In the genomic region with DNA sequence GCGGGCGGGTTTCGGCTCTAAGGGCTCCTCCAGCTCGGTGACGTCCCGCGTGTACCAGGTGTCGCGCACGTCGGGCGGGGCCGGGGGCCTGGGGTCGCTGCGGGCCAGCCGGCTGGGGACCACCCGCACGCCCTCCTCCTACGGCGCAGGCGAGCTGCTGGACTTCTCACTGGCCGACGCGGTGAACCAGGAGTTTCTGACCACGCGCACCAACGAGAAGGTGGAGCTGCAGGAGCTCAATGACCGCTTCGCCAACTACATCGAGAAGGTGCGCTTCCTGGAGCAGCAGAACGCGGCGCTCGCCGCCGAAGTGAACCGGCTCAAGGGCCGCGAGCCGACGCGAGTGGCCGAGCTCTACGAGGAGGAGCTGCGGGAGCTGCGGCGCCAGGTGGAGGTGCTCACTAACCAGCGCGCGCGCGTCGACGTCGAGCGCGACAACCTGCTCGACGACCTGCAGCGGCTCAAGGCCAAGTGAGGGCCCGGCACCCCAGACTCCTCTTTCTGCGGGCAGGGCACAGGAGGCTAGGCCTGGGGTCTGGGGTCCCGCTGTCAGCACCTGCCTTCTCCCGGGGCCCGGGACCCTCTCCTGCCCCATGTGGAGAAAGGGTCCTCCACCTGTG, we compare ENCODE assay signal across 13 cellular contexts. TPM values are rescaled to one million over a fixed set of nuclear protein-coding genes. Genes with fewer than 3 reads are reported as not detected.
A peak's percentile ranks its signal among the peaks of the same experiment; 100 is the strongest.
DNase-seq lines count a peak whose midpoint lies in the region; ATAC-seq and TF ChIP-seq lines count a peak whose summit lies in the region.
"Had no signal": no experiment of that assay in that cellular context is flagged by ENCODE, and none has a peak within 500 bp of the region (broad histone marks: within the 10 kb centered on the region; RNA-seq: fewer than 3 reads in every experiment).

No MANE protein-coding gene starts in this region.

- H3K4me3 ChIP-seq in HUES48 (ENCODE audit: low read depth, low read length), result peak overlapping the region; percentile 37; the same call in 1 of the 2 replicates
- peak overlapping the region; percentile 75 to 95 (median 83) for H3K4me3 ChIP-seq in gastrocnemius medialis
- H3K4me3 ChIP-seq in BE2C (ENCODE audit: low read depth, low read length), result no peak overlapping the region
- H3K4me3 ChIP-seq: BLaER1 treated with 17β-estradiol and CSF1 and Interleukin-3, amounts not matched to agents 10 nM and 100 nM had no signal

- H3K9me3 ChIP-seq in HUES48 (ENCODE audit: control insufficient read depth, insufficient read depth, low read length) (no peaks in the 10 kb centered on the region), gastrocnemius medialis (no peaks in the 10 kb centered on the region), BE2C (no peaks in the 10 kb centered on the region)
- H3K9me3 ChIP-seq: BLaER1 treated with 17β-estradiol and CSF1 and Interleukin-3, amounts not matched to agents 10 nM and 100 nM had no signal

- intact Hi-C loops in left colon (cut with DNase I, micrococcal nuclease), result no loop called here
- intact Hi-C loops in gastrocnemius medialis (cut with DNase I; ENCODE audit: low total_unique reads), result loop anchor here (1.0 to 2.0 kb wide), 3 partner anchors 13 to 34 kb away; a partner anchor contains a TSS

- DNase-seq in ecto neural progenitor cell (ENCODE audit: low spot score) (peak; percentile 66), left colon (no peak), gastrocnemius medialis (no peak), NCI-H524 treated with DMSO at 0.1 percent for 48 hours (lab: John Stamatoyannopoulos, UW) (no peak), BE2C (no peak), ACHN (no peak), GOT3 (lab: John Stamatoyannopoulos, UW) (no peak)
- DNase-seq: activated CD8-positive, alpha-beta memory T cell treated with anti-CD3 and anti-CD28 coated beads, Interleukin-2, amount 50 U/mL, for 4 hours; anterior cingulate cortex; KBM-7; RPMI8226 had no signal

- TF ChIP-seq CTCF in gastrocnemius medialis (IDR thresholded peaks at IDR 0.05 in 4 of 5, conservative IDR thresholded peaks at IDR 0.05 in 1 of 5) (peak in 2 of 5 experiments; percentile 11 to 18), BE2C (IDR thresholded peaks at IDR 0.05; ENCODE audit: low read depth, low read length) (no peak)

- ATAC-seq in left colon (peak; percentile 49), gastrocnemius medialis (peak; percentile 15 to 28)

- H3K4me1 ChIP-seq in HUES48 (ENCODE audit: control insufficient read depth, insufficient read depth, low read length) (peaks cover 17% of the 10 kb centered on the region), gastrocnemius medialis (peaks cover 52 to 68% of the 10 kb centered on the region in 2 donors), BE2C (no peaks in the 10 kb centered on the region)

- no peak overlapping the region for H3K9ac ChIP-seq in HUES48 (ENCODE audit: low read depth, low read length)

- in situ Hi-C loops in gastrocnemius medialis (cut with MboI; ENCODE audit: low sequenced_read_pairs in 4 of 4), result no loop called here
- in situ Hi-C loops in ACHN (cut with HindIII; ENCODE audit: low pct_ligation_motif_present, low pct_unique_long_range_greater_than_20kb, low sequenced_read_pairs), result no loop called here

- no peak overlapping the region for H3K27ac ChIP-seq in HUES48 (ENCODE audit: low read depth, low read length)
- peak overlapping the region; percentile 95 to 100 (median 98) for H3K27ac ChIP-seq in gastrocnemius medialis

- peaks cover 32% of the 10 kb centered on the region for H3K27me3 ChIP-seq in HUES48 (ENCODE audit: control insufficient read depth, insufficient read depth, low read length)
- H3K27me3 ChIP-seq in gastrocnemius medialis, result no peaks in the 10 kb centered on the region
- no peaks in the 10 kb centered on the region for H3K27me3 ChIP-seq in BE2C
- H3K27me3 ChIP-seq: BLaER1 treated with 17β-estradiol and CSF1 and Interleukin-3, amounts not matched to agents 10 nM and 100 nM had no signal

- H3K36me3 ChIP-seq in HUES48 (ENCODE audit: control insufficient read depth, insufficient read depth, low read length) (no peaks in the 10 kb centered on the region), gastrocnemius medialis (peaks cover 0 to 34% of the 10 kb centered on the region in 2 donors), BE2C (no peaks in the 10 kb centered on the region)
- H3K36me3 ChIP-seq: BLaER1 treated with 17β-estradiol and CSF1 and Interleukin-3, amounts not matched to agents 10 nM and 100 nM had no signal

- TF ChIP-seq POLR2A in gastrocnemius medialis (IDR thresholded peaks at IDR 0.05), result peak; percentile 65 to 67

RNA-seq across cellular contexts. Expression of a gene that starts 0.5 kb away (rescaled TPM):
- total RNA-seq in left colon (100 to 1,000 TPM in 1 of 2 donors, 10 to 100 TPM in 1; 18.5 to 706 TPM), gastrocnemius medialis (over 10,000 TPM; 19,008 to 28,635 (median 23,575) TPM)
- polyA plus RNA-seq in BE2C (2012; ENCODE audit: insufficient read depth, insufficient read length, low read depth), result 1.5 TPM

RNA-seq across cellular contexts. Expression of a gene that starts 16.0 kb away (rescaled TPM):
- total RNA-seq in left colon, result 10 to 100 TPM in 1 of 2 donors, 1 to 10 TPM in 1; 2.9 to 29.4 TPM
- 100 to 1,000 TPM; 104 to 387 (median 222) TPM for total RNA-seq in gastrocnemius medialis
- polyA plus RNA-seq in BE2C (2012; ENCODE audit: insufficient read depth, insufficient read length, low read depth), result 269 TPM

RNA-seq across cellular contexts. Expression of a gene that starts 31.0 kb away (rescaled TPM):
- total RNA-seq in left colon (100 to 1,000 TPM in 1 of 2 donors, 10 to 100 TPM in 1; 94.2 to 130 TPM), gastrocnemius medialis (100 to 1,000 TPM in 1 of 4 donors, 10 to 100 TPM in 3; 56.0 to 147 (median 65.3) TPM)
- 70.7 TPM for polyA plus RNA-seq in BE2C (2012; ENCODE audit: insufficient read depth, insufficient read length, low read depth)

Comparison
In these comparisons a context has a peak if more than half of its experiments do, and no peak if none do; other contexts are left out.
1. RNA of a gene that starts 0.5 kb away (total RNA-seq): 19,008 to 28,635 TPM in gastrocnemius medialis; 18.5 to 706 TPM in left colon; every median in the first group is over 10 times any median in the second.